Comparison of ENCODE assay signal across 15 cellular contexts in the genomic region with DNA sequence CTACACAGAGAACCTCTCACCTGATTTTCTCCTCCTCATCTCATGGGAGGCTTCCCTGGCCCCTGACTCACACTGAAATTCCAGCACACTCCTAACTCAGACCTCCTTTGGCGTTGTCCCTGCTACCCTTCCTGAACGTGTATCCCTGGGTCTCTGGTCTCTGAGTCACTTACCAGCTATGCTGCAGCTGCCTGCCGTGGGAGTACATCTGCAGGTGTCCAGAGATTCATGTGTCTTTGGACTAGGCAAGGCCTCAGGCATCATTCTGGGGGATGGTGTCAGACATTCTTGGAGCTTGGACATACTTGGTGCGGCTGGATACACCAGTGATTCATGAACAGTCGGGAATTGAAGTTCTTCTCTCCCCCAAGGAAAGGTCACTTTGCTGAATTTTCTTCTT.
DNase-seq lines count a peak whose midpoint lies in the region; ATAC-seq and FAIRE-seq lines count a peak whose summit lies in the region.
"Had no signal": no experiment of that assay in that cellular context is flagged by ENCODE, and none has a peak within 500 bp of the region (broad histone marks: within the 10 kb centered on the region; RNA-seq: fewer than 3 reads in every experiment).

No MANE protein-coding gene starts in this region.

- intact Hi-C loops in activated CD4-positive, alpha-beta T cell treated with anti-CD3 and anti-CD28 coated beads for 36 hours (cut with DNase I, micrococcal nuclease): no loop called here

- peaks cover 9% of the 10 kb centered on the region for H3K27me3 Mint-ChIP-seq in activated CD4-positive, alpha-beta T cell treated with anti-CD3 and anti-CD28 coated beads for 36 hours
- H3K27me3 Mint-ChIP-seq: activated CD4-positive, alpha-beta T cell treated with anti-CD3 and anti-CD28 coated beads, Interleukin-2, amount 10 ng/mL, durations not matched to agents 24 days and 14 days had no signal

- no peaks in the 10 kb centered on the region for H3K9me3 Mint-ChIP-seq in activated CD4-positive, alpha-beta T cell treated with anti-CD3 and anti-CD28 coated beads for 36 hours (ENCODE audit: low read depth)

- no peak for FAIRE-seq in HTR-8/SVneo (lab: Jason Lieb, UNC)
- FAIRE-seq: GM18507 had no signal

- no peak overlapping the region for H3K4me3 Mint-ChIP-seq in activated CD4-positive, alpha-beta T cell treated with anti-CD3 and anti-CD28 coated beads for 36 hours
- H3K4me3 Mint-ChIP-seq: activated CD4-positive, alpha-beta T cell treated with anti-CD3 and anti-CD28 coated beads, Interleukin-2, amount 10 ng/mL, durations not matched to agents 24 days and 14 days; B cell; nephron had no signal

- H3K4me1 Mint-ChIP-seq in activated CD4-positive, alpha-beta T cell treated with anti-CD3 and anti-CD28 coated beads for 36 hours: no peaks in the 10 kb centered on the region
- H3K4me1 Mint-ChIP-seq: activated CD4-positive, alpha-beta T cell treated with anti-CD3 and anti-CD28 coated beads, Interleukin-2, amount 10 ng/mL, durations not matched to agents 24 days and 14 days; B cell had no signal

- H3K27ac Mint-ChIP-seq in activated CD4-positive, alpha-beta T cell treated with anti-CD3 and anti-CD28 coated beads for 36 hours: no peak overlapping the region
- H3K27ac Mint-ChIP-seq: activated CD4-positive, alpha-beta T cell treated with anti-CD3 and anti-CD28 coated beads, Interleukin-2, amount 10 ng/mL, durations not matched to agents 24 days and 14 days; B cell; nephron had no signal

- DNase-seq in ACHN (peak; percentile 96), HTR-8/SVneo (ENCODE audit: insufficient read length, low spot score) (peak; percentile 34), brain pericyte (ENCODE audit: low read depth, low spot score) (peak; percentile 45), left kidney (ENCODE audit: low read depth, low spot score) (peak; percentile 26), GDM1 (lab: John Stamatoyannopoulos, UW) (no peak)
- DNase-seq in stimulated activated CD8-positive, alpha-beta memory T cell treated with anti-CD3 and anti-CD28 coated beads, Interleukin-4, amount 100 ng/mL, for 48 hours: no peak
- no peak for DNase-seq in activated CD4-positive, alpha-beta T cell treated with anti-CD3 and anti-CD28 coated beads for 36 hours
- DNase-seq: activated CD4-positive, alpha-beta T cell treated with anti-CD3 and anti-CD28 coated beads, Interleukin-2, amount 10 ng/mL, durations not matched to agents 24 days and 14 days; NCI-H2081; OCI-M1; T-helper 2 cell had no signal

- no peak for ATAC-seq in GM18517 (IDR thresholded peaks at IDR 0.05; ENCODE audit: unreplicated experiment)
- no peak for ATAC-seq in activated CD4-positive, alpha-beta T cell treated with anti-CD3 and anti-CD28 coated beads for 36 hours

- H3K36me3 Mint-ChIP-seq in activated CD4-positive, alpha-beta T cell treated with anti-CD3 and anti-CD28 coated beads for 36 hours (ENCODE audit: low read depth): no peaks in the 10 kb centered on the region

- in situ Hi-C loops in ACHN (cut with HindIII; ENCODE audit: low pct_ligation_motif_present, low pct_unique_long_range_greater_than_20kb, low sequenced_read_pairs): no loop called here

- CTCF ChIA-PET in activated CD4-positive, alpha-beta T cell treated with anti-CD3 and anti-CD28 coated beads for 36 hours (lab: Charles Lee): interaction anchor here (1.2 kb wide), 1 partner anchor 14 kb away, joined by 3 read pairs; no protein-coding TSS in a partner anchor

- POLR2A ChIA-PET in activated CD4-positive, alpha-beta T cell treated with anti-CD3 and anti-CD28 coated beads for 36 hours (lab: Charles Lee): no interaction called here

Comparison
In these comparisons a context has a peak if more than half of its experiments do, and no peak if none do; other contexts are left out.
1. DNase-seq: peak in ACHN (single experiment), HTR-8/SVneo (single experiment), brain pericyte (single experiment) and left kidney (single experiment); none in stimulated activated CD8-positive, alpha-beta memory T cell treated with anti-CD3 and anti-CD28 coated beads, Interleukin-4, amount 100 ng/mL, for 48 hours (single experiment), activated CD4-positive, alpha-beta T cell treated with anti-CD3 and anti-CD28 coated beads for 36 hours (single experiment) and GDM1 (single experiment).